In genomic region chr9:75102177-75102790, GRCh38 we compare ENCODE assay signal across 13 cellular contexts.
"Had no signal": no experiment of that assay in that cellular context is flagged by ENCODE, and none has a peak within 500 bp of the region (broad histone marks: within the 10 kb centered on the region; RNA-seq: fewer than 3 reads in every experiment).

No MANE protein-coding gene starts in this region.

- H3K4me3 Mint-ChIP-seq: activated CD8-positive, alpha-beta T cell treated with anti-CD3 and anti-CD28 coated beads for 36 hours; stimulated activated memory B cell treated with anti-CD40 and anti-IgM and Interleukin-4, amounts not matched to agents 10 μg/mL and 1 μg/mL and 100 μg/mL, for 72 hours had no signal

- H3K27ac ChIP-seq: hepatocyte, transverse colon had no signal

- H3K9me3 Mint-ChIP-seq: activated CD8-positive, alpha-beta T cell treated with anti-CD3 and anti-CD28 coated beads for 36 hours; stimulated activated memory B cell treated with anti-CD40 and anti-IgM and Interleukin-4, amounts not matched to agents 10 μg/mL and 1 μg/mL and 100 μg/mL, for 72 hours had no signal

- DNase-seq: activated CD4-positive, CD25-positive, alpha-beta regulatory T cell treated with anti-CD3 and anti-CD28 coated beads, Interleukin-2, amount 50 U/mL, for 72 hours; activated CD8-positive, alpha-beta T cell treated with anti-CD3 and anti-CD28 coated beads for 36 hours; activated gamma-delta T cell; caudate nucleus; cortex of kidney; left ventricle myocardium superior; right cardiac atrium; SHP77; transverse colon had no signal

- ATAC-seq: activated CD8-positive, alpha-beta T cell treated with anti-CD3 and anti-CD28 coated beads for 36 hours; left ventricle myocardium superior; right cardiac atrium; stimulated activated memory B cell treated with anti-CD40 and anti-IgM and Interleukin-4, amounts not matched to agents 10 μg/mL and 1 μg/mL and 100 μg/mL, for 72 hours had no signal

- H3K27ac Mint-ChIP-seq: progenitor cell of endocrine pancreas had no signal

- H3K9me3 ChIP-seq: transverse colon had no signal

- H3K4me3 ChIP-seq: hepatocyte, smooth muscle cell, transverse colon had no signal

- H3K27me3 ChIP-seq: hepatocyte, transverse colon had no signal

- H3K36me3 ChIP-seq: transverse colon had no signal

- H3K27me3 Mint-ChIP-seq: activated CD8-positive, alpha-beta T cell treated with anti-CD3 and anti-CD28 coated beads for 36 hours; progenitor cell of endocrine pancreas; stimulated activated memory B cell treated with anti-CD40 and anti-IgM and Interleukin-4, amounts not matched to agents 10 μg/mL and 1 μg/mL and 100 μg/mL, for 72 hours had no signal
